In the genomic region with DNA sequence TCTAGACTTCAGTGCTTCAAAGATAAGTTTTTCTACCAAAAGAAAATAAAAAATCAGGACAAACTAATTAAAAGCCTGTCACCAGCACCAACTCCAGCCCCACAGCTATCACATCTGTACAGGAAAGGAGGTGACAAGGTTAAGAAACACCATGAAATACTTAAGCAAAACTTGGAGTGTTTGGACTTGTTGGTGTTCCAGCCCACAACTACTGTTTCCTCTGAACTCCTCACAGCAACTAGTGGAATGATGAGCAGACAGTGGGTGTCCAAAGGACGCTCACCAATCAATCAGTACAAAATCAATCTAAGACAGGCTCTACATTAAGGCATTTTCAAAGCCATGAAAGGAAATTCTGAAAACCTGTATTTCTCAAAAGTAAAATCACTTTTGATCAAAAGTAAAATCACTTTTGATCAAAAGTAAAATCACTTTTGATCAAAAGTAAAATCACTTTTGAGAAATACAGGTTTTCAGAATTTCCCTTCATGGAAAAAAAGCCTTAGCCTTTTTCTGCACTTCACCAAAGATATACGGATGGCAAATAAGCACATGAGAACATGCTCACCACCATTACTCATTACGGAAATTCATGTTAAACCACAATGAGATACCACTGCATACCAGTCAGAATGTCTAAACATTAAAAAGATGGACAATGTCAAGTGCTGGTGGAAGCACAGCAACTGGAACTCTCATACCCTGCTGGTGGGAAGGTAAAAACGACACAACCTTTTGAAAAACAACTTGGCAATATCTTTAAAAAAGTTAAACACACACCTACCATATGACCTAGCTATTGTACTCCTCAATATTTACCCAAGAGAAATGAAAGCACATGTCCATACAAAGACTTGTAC, we compare ENCODE assay signal across 1 cellular context.
A peak's percentile ranks its signal among the peaks of the same experiment; 100 is the strongest.
TF ChIP-seq lines count a peak whose summit lies in the region.

No MANE protein-coding gene starts in this region.

TF ChIP-seq in SK-N-SH, 30 proteins besides CTCF, POLR2A, EP300 and RAD21 (continued from another document):
- TF ChIP-seq USF1 (IDR thresholded peaks at IDR 0.05; ENCODE audit: borderline replicate concordance, low read depth) (no peak), FOSL2 (IDR thresholded peaks at IDR 0.05; ENCODE audit: borderline replicate concordance, low read depth) (peak; percentile 44; the same call in 1 of the 2 replicates), RFX5 (IDR thresholded peaks at IDR 0.05; ENCODE audit: low read length) (no peak), FOXJ3 (CRISPR knock-in tag; IDR thresholded peaks at IDR 0.05) (no peak), ELF1 (IDR thresholded peaks at IDR 0.05) (no peak), JUND (IDR thresholded peaks at IDR 0.05) (peak; percentile 25; the same call in 1 of the 2 replicates), POLR2AphosphoS5 (IDR thresholded peaks at IDR 0.05; ENCODE audit: low read depth, low read length) (no peak), MXI1 (IDR thresholded peaks at IDR 0.05; ENCODE audit: low read depth, low read length) (no peak), EZH2phosphoT487 (IDR thresholded peaks at IDR 0.05; ENCODE audit: borderline replicate concordance, low read depth) (no peak), MEF2A (IDR thresholded peaks at IDR 0.05; ENCODE audit: borderline replicate concordance, low read depth) (no peak), RXRA (IDR thresholded peaks at IDR 0.05; ENCODE audit: borderline replicate concordance, low read depth) (no peak), USF2 (IDR thresholded peaks at IDR 0.05; ENCODE audit: borderline replicate concordance, low read depth, low read length) (no peak), TAF1 (IDR thresholded peaks at IDR 0.05; ENCODE audit: borderline replicate concordance, low read depth, low read length) (no peak), GATA2 (CRISPR knock-in tag; IDR thresholded peaks at IDR 0.05) (no peak), NFIC (IDR thresholded peaks at IDR 0.05; ENCODE audit: borderline replicate concordance) (no peak), TCF12 (IDR thresholded peaks at IDR 0.05) (peak; percentile 57), GABPA (IDR thresholded peaks at IDR 0.05; ENCODE audit: low read depth) (no peak), SIN3A (IDR thresholded peaks at IDR 0.05; ENCODE audit: borderline replicate concordance, low read depth, low read length) (no peak), SMC3 (IDR thresholded peaks at IDR 0.05; ENCODE audit: low read depth, low read length) (no peak), RCOR1 (IDR thresholded peaks at IDR 0.05; ENCODE audit: low read length) (no peak), NRF1 (IDR thresholded peaks at IDR 0.05; ENCODE audit: low read depth, low read length) (no peak), PBX3 (IDR thresholded peaks at IDR 0.05) (peak; percentile 69)
- TF ChIP-seq, protein P1, sequence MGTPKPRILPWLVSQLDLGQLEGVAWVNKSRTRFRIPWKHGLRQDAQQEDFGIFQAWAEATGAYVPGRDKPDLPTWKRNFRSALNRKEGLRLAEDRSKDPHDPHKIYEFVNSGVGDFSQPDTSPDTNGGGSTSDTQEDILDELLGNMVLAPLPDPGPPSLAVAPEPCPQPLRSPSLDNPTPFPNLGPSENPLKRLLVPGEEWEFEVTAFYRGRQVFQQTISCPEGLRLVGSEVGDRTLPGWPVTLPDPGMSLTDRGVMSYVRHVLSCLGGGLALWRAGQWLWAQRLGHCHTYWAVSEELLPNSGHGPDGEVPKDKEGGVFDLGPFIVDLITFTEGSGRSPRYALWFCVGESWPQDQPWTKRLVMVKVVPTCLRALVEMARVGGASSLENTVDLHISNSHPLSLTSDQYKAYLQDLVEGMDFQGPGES (IDR thresholded peaks at IDR 0.05; ENCODE audit: low read depth, low read length): no peak
- TF ChIP-seq, protein P2, sequence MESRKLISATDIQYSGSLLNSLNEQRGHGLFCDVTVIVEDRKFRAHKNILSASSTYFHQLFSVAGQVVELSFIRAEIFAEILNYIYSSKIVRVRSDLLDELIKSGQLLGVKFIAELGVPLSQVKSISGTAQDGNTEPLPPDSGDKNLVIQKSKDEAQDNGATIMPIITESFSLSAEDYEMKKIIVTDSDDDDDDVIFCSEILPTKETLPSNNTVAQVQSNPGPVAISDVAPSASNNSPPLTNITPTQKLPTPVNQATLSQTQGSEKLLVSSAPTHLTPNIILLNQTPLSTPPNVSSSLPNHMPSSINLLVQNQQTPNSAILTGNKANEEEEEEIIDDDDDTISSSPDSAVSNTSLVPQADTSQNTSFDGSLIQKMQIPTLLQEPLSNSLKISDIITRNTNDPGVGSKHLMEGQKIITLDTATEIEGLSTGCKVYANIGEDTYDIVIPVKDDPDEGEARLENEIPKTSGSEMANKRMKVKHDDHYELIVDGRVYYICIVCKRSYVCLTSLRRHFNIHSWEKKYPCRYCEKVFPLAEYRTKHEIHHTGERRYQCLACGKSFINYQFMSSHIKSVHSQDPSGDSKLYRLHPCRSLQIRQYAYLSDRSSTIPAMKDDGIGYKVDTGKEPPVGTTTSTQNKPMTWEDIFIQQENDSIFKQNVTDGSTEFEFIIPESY (IDR thresholded peaks at IDR 0.05; ENCODE audit: borderline replicate concordance, low read depth): no peak
